9 cellular contexts compared by ENCODE assay signal in genomic region chr11:3879967-3880542, GRCh38. TPM values are rescaled to one million over a fixed set of nuclear protein-coding genes. Genes with fewer than 3 reads are reported as not detected.
DNase-seq lines count a peak whose midpoint lies in the region; ATAC-seq, FAIRE-seq and TF ChIP-seq lines count a peak whose summit lies in the region.
"Had no signal": no experiment of that assay in that cellular context is flagged by ENCODE, and none has a peak within 500 bp of the region (broad histone marks: within the 10 kb centered on the region; RNA-seq: fewer than 3 reads in every experiment).

No MANE protein-coding gene starts in this region.

- H3K9ac ChIP-seq in colonic mucosa (ENCODE audit: low read depth in 2 of 2, low read length in 2 of 2): no peak overlapping the region

- ATAC-seq in GM19043 (IDR thresholded peaks at IDR 0.05; ENCODE audit: low read depth, unreplicated experiment): peak; percentile 49
- ATAC-seq in HG03064 (IDR thresholded peaks at IDR 0.05; ENCODE audit: low read depth, unreplicated experiment): peak; percentile 34
- ATAC-seq in HG02938 (IDR thresholded peaks at IDR 0.05; ENCODE audit: unreplicated experiment): no peak
- no peak for ATAC-seq in HG03469 (IDR thresholded peaks at IDR 0.05; ENCODE audit: unreplicated experiment)

- peaks cover 12% of the 10 kb centered on the region for H3K4me1 ChIP-seq in colonic mucosa
- peaks cover 10 to 16% of the 10 kb centered on the region in 2 donors for H3K4me1 ChIP-seq in small intestine (ENCODE audit: control insufficient read depth in 2 of 2, insufficient read depth in 1 of 2, low read depth in 1 of 2, low read length in 1 of 2)

- intact Hi-C loops in colonic mucosa (cut with DNase I): no loop called here

- DNase-seq in colonic mucosa (peak; percentile 35), small intestine (peak; percentile 70), activated gamma-delta T cell (lab: John Stamatoyannopoulos, UW) (no peak), H7 (no peak)

- TF ChIP-seq CTCF in colonic mucosa (IDR thresholded peaks at IDR 0.05): no peak

- 36 to 55% (median 42%) methylated on average over 2 of the region's 2 CpGs for WGBS in small intestine, 3 donors

- H3K4me3 ChIP-seq in colonic mucosa: no peak overlapping the region
- H3K4me3 ChIP-seq in small intestine (ENCODE audit: low read depth in 1 of 2, low read length in 2 of 2): no peak overlapping the region
- no peak overlapping the region for H3K4me3 ChIP-seq in H7 (ENCODE audit: insufficient read depth, low read depth, low read length)

- FAIRE-seq in small intestine (lab: Jason Lieb, UNC): no peak

- H3K9me3 ChIP-seq in colonic mucosa: no peaks in the 10 kb centered on the region
- no peaks in the 10 kb centered on the region for H3K9me3 ChIP-seq in small intestine (ENCODE audit: control insufficient read depth, low read depth)

- H3K27me3 ChIP-seq in colonic mucosa (no peaks in the 10 kb centered on the region), small intestine (ENCODE audit: control insufficient read depth in 2 of 2, insufficient read depth in 2 of 2, low read length in 2 of 2) (no peaks in the 10 kb centered on the region), H7 (ENCODE audit: control insufficient read depth, insufficient read depth, low read length) (no peaks in the 10 kb centered on the region)

- H3K36me3 ChIP-seq in colonic mucosa: no peaks in the 10 kb centered on the region
- no peaks in the 10 kb centered on the region for H3K36me3 ChIP-seq in small intestine (ENCODE audit: control insufficient read depth in 2 of 2, insufficient read depth in 2 of 2, low read length in 2 of 2)
- no peaks in the 10 kb centered on the region; the same call in 1 of the 2 replicates for H3K36me3 ChIP-seq in H7 (replicated peaks; ENCODE audit: control insufficient read depth, insufficient read depth, low read length)

- H3K27ac ChIP-seq in colonic mucosa: peak overlapping the region; percentile 41
- peak overlapping the region in 1 of 2 donors; percentile 37 for H3K27ac ChIP-seq in small intestine (ENCODE audit: low read depth in 1 of 2, low read length in 1 of 2)
- H3K27ac ChIP-seq: HL-60 had no signal

RNA-seq across cellular contexts. Expression of gene STIM1, which starts 24.6 kb away (rescaled TPM):
- total RNA-seq in colonic mucosa: 10 to 100 TPM; 39.1 to 56.8 TPM
- polyA plus RNA-seq in small intestine: 10 to 100 TPM in 1 of 3 donors, 1 to 10 TPM in 2; 5.6 to 27.9 (median 7.3) TPM
- total RNA-seq in H7 (2014; rRNA removed; shearing (Covaris generic)): 20.8 and 23.6 TPM in 2 replicates

RNA-seq across cellular contexts. Expression of gene RHOG, which starts 39.3 kb away (rescaled TPM):
- 10 to 100 TPM; 59.8 to 63.3 TPM for total RNA-seq in colonic mucosa
- 100 to 1,000 TPM in 1 of 3 donors, 10 to 100 TPM in 2; 62.1 to 114 (median 86.6) TPM for polyA plus RNA-seq in small intestine
- 14.9 and 20.2 TPM in 2 replicates for total RNA-seq in H7 (2014; rRNA removed; shearing (Covaris generic))

Comparison
In these comparisons a context has a peak if more than half of its experiments do, and no peak if none do; other contexts are left out.
1. ATAC-seq: peak in GM19043 (single experiment) and HG03064 (single experiment); none in HG02938 (single experiment) and HG03469 (single experiment).
2. DNase-seq: peak in colonic mucosa (single experiment) and small intestine (single experiment); none in activated gamma-delta T cell (single experiment) and H7 (single experiment).